Comparison of ENCODE assay signal across 8 cellular contexts in the genomic region with DNA sequence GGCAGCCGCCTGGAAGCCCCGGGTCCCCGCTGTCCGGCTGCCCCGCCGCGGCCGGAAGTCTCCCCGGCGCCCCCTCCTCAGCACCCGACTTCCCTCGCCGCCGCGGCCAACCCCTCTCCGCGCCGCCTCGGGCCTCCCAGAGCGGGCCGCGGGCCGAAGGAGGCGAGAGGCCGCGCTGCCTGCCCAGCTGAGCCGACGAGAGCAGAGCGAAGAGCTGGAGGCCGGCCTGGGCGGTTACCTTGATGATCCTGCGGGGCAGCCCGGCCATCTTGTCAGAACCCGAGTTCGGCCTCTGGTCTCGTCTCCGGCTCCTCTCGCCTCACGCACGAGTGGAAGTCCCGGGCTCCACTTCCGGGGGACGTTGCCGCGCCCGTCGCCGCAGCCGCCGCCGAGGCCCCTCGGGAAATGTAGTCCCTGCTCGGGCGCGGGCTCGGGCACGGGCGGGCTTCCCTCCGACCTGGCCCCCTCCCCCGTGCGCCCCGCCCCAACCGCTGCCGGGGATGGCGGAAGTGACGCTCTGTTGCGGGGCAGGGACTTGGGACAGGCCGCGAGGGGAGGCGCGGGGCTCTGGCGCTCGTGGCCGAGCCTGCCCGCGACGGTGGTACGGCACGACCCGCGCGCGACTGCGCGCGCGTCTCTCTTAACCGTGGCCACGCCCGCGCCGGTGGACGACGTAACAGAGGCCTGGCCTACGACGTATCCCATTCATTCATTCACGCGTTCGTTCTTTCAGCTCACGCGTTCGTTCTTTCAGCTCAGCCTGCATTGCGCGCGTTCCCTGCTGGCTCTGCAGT. TPM values are rescaled to one million over a fixed set of nuclear protein-coding genes. Genes with fewer than 3 reads are reported as not detected.
A peak's percentile ranks its signal among the peaks of the same experiment; 100 is the strongest.
DNase-seq lines count a peak whose midpoint lies in the region; ATAC-seq and TF ChIP-seq lines count a peak whose summit lies in the region.

A gene with protein sequence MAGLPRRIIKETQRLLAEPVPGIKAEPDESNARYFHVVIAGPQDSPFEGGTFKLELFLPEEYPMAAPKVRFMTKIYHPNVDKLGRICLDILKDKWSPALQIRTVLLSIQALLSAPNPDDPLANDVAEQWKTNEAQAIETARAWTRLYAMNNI (minus strand): TSS at position 331 of the 794 bp plus-strand sequence. CDS start 63 bp downstream, at position 268.

- DNase-seq in DMS53 (lab: John Stamatoyannopoulos, UW) (peak; percentile 99), KBM-7 (peak; percentile 96), PC-9 (peak; percentile 85 to 95), epithelial cell of proximal tubule (ENCODE audit: low read depth) (peak; percentile 48), mucosa of gallbladder (ENCODE audit: low spot score) (peak; percentile 95)
- peak; percentile 98 for DNase-seq in activated T-cell treated with anti-CD3 and anti-CD28 coated beads, Interleukin-2, amount 50 U/mL, for 1 hour
- DNase-seq in stimulated activated CD8-positive, alpha-beta memory T cell treated with anti-CD3 and anti-CD28 coated beads, Interleukin-4, amount 100 ng/mL, for 24 hours (ENCODE audit: low read depth) = peak; percentile 97

- H3K27me3 ChIP-seq in PC-9 (ENCODE audit: insufficient read depth, low read depth) = no peaks in the 10 kb centered on the region

- in situ Hi-C loops in KBM-7 (cut with MboI; ENCODE audit: low pct_unique_long_range_greater_than_20kb, low sequenced_read_pairs) = no loop called here

- intact Hi-C loops in PC-9 (cut with micrococcal nuclease; ENCODE audit: unreplicated experiment) = loop anchor here (1.0 kb wide), 2 partner anchors 25 to 659 kb away; a partner anchor contains a TSS

- CTCF ChIA-PET in PC-9 (lab: Charles Lee) = no interaction called here

- ATAC-seq in GM21717 (IDR thresholded peaks at IDR 0.05; ENCODE audit: unreplicated experiment) = peak; percentile 80

- POLR2A ChIA-PET in PC-9 (lab: Charles Lee; ENCODE audit: unreplicated experiment) = interaction anchor here (0.6 kb wide), 1 partner anchor 1153 kb away, joined by 11 read pairs; no protein-coding TSS in a partner anchor

- peaks cover 31% of the 10 kb centered on the region for H3K4me1 ChIP-seq in PC-9 (replicated peaks; ENCODE audit: insufficient read depth)

- H3F3A ChIP-seq in PC-9 (ENCODE audit: insufficient read depth, low read depth) = peaks cover 13% of the 10 kb centered on the region; the same call in 1 of the 2 replicates

- no peaks in the 10 kb centered on the region for H3K9me2 ChIP-seq in PC-9 (ENCODE audit: insufficient read depth)

- peaks cover 42% of the 10 kb centered on the region for H4K20me1 ChIP-seq in PC-9 (ENCODE audit: insufficient read depth)

- peaks cover 50% of the 10 kb centered on the region for H3K79me2 ChIP-seq in PC-9 (ENCODE audit: low read depth)

- TF ChIP-seq CTCF in PC-9 (conservative IDR thresholded peaks at IDR 0.05) (no peak), epithelial cell of proximal tubule (conservative IDR thresholded peaks at IDR 0.05; ENCODE audit: low read depth, low read length) (no peak)

- no peaks in the 10 kb centered on the region for H3K36me3 ChIP-seq in PC-9 (ENCODE audit: low read depth)

- peak within 1 kb of the TSS; percentile 98 for H2AFZ ChIP-seq in PC-9

- H3K4me2 ChIP-seq in PC-9 = peak within 1 kb of the TSS; percentile 92

- H3K4me3 ChIP-seq in PC-9 = peak within 1 kb of the TSS; percentile 73
- peak within 1 kb of the TSS; percentile 84 for H3K4me3 ChIP-seq in epithelial cell of proximal tubule (ENCODE audit: low read depth, low read length)

- no TSS peak for BruUV-seq in PC-9 (replicated peaks; lab: Mats Ljungman, UMichigan)

- no peaks in the 10 kb centered on the region for H3K9me3 ChIP-seq in PC-9 (ENCODE audit: insufficient read depth, low read depth)

- peak within 1 kb of the TSS; percentile 83 for H3K27ac ChIP-seq in PC-9

RNA-seq across cellular contexts. Expression of the gene that starts here (rescaled TPM):
- total RNA-seq in PC-9 (2021) = 68.5 and 82.1 TPM in 2 replicates
- 127 and 162 TPM in 2 replicates for total RNA-seq in epithelial cell of proximal tubule
- 80.5 TPM for total RNA-seq in mucosa of gallbladder

Comparison
In these comparisons a context has a peak if more than half of its experiments do, and no peak if none do; other contexts are left out.
1. Peak in every context shown above with its lines: DNase-seq, ATAC-seq, H3K4me3 ChIP-seq and H3K27ac ChIP-seq.
2. DNase-seq: peak in every context shown above with its lines; median percentile 99 in DMS53; 98 in activated T-cell treated with anti-CD3 and anti-CD28 coated beads, Interleukin-2, amount 50 U/mL, for 1 hour; 97 in stimulated activated CD8-positive, alpha-beta memory T cell treated with anti-CD3 and anti-CD28 coated beads, Interleukin-4, amount 100 ng/mL, for 24 hours; 96 in KBM-7; 95 in mucosa of gallbladder; 90 in PC-9; 48 in epithelial cell of proximal tubule.